26 cellular contexts compared by ENCODE assay signal in genomic region chr15:99605990-99606389, GRCh38. TPM values are rescaled to one million over a fixed set of nuclear protein-coding genes. Genes with fewer than 3 reads are reported as not detected.
DNase-seq lines count a peak whose midpoint lies in the region; ATAC-seq and TF ChIP-seq lines count a peak whose summit lies in the region.
"Had no signal": no experiment of that assay in that cellular context is flagged by ENCODE, and none has a peak within 500 bp of the region (broad histone marks: within the 10 kb centered on the region; RNA-seq: fewer than 3 reads in every experiment).

No MANE protein-coding gene starts in this region.

- H3K27ac ChIP-seq in RWPE1 (peak overlapping the region; percentile 90), endodermal cell (ENCODE audit: low read depth, low read length) (no peak overlapping the region), tibial nerve (no peak overlapping the region)
- H3K27ac ChIP-seq: coronary artery, HL-60, parathyroid adenoma, Peyer's patch, right lobe of liver, SK-N-MC, uterus had no signal

- no peaks in the 10 kb centered on the region for H3K9me3 Mint-ChIP-seq in activated T-cell treated with anti-CD3 and anti-CD28 coated beads, Interleukin-2, amount 50 U/mL, for 72 hours
- H3K9me3 Mint-ChIP-seq in endodermal cell = no peaks in the 10 kb centered on the region
- no peaks in the 10 kb centered on the region for H3K9me3 Mint-ChIP-seq in osteocyte (ENCODE audit: unreplicated experiment)
- H3K9me3 Mint-ChIP-seq: natural killer cell treated with Interleukin-12 subunit alpha and Interleukin-12 subunit beta and Interleukin-15 and Interleukin-18, amount 100 ng/mL, for 72 hours had no signal

- H3K27me3 ChIP-seq in endodermal cell (ENCODE audit: control insufficient read depth, insufficient read depth, low read length, poor library complexity, severe bottlenecking) = no peaks in the 10 kb centered on the region
- no peaks in the 10 kb centered on the region for H3K27me3 ChIP-seq in tibial nerve
- H3K27me3 ChIP-seq: Peyer's patch, right lobe of liver, uterus had no signal

- H3K36me3 ChIP-seq in endodermal cell (ENCODE audit: control insufficient read depth, insufficient read depth, low read length) (no peaks in the 10 kb centered on the region), tibial nerve (no peaks in the 10 kb centered on the region)
- H3K36me3 ChIP-seq: Peyer's patch, right lobe of liver, uterus had no signal

- H3K36me3 Mint-ChIP-seq in activated T-cell treated with anti-CD3 and anti-CD28 coated beads, Interleukin-2, amount 50 U/mL, for 72 hours (ENCODE audit: insufficient read depth in 2 of 2) = peaks cover 0 to 14% of the 10 kb centered on the region in 2 donors
- H3K36me3 Mint-ChIP-seq in endodermal cell (ENCODE audit: low read depth) = peaks cover 22% of the 10 kb centered on the region
- H3K36me3 Mint-ChIP-seq in osteocyte (ENCODE audit: unreplicated experiment) = peaks cover 21% of the 10 kb centered on the region

- ATAC-seq in activated T-cell treated with anti-CD3 and anti-CD28 coated beads, Interleukin-2, amount 50 U/mL, for 72 hours (replicated peaks in 1 of 2) = peak in 1 of 2 donors; percentile 52
- no peak for ATAC-seq in GM21576 (IDR thresholded peaks at IDR 0.05; ENCODE audit: unreplicated experiment)
- ATAC-seq: natural killer cell treated with Interleukin-12 subunit alpha and Interleukin-12 subunit beta and Interleukin-15 and Interleukin-18, amount 100 ng/mL, for 72 hours; right lobe of liver had no signal

- TF ChIP-seq CTCF in RWPE1 (conservative IDR thresholded peaks at IDR 0.05; ENCODE audit: low read depth) = no peak
- TF ChIP-seq CTCF in endodermal cell (conservative IDR thresholded peaks at IDR 0.05) = no peak
- TF ChIP-seq CTCF in osteocyte (IDR thresholded peaks at IDR 0.05) = no peak
- TF ChIP-seq CTCF in tibial nerve (IDR thresholded peaks at IDR 0.05) = no peak

- H3K27ac Mint-ChIP-seq in activated T-cell treated with anti-CD3 and anti-CD28 coated beads, Interleukin-2, amount 50 U/mL, for 72 hours = peak overlapping the region; percentile 4
- H3K27ac Mint-ChIP-seq in endodermal cell (peak overlapping the region; percentile 19), osteocyte (ENCODE audit: unreplicated experiment) (peak overlapping the region; percentile 81)
- H3K27ac Mint-ChIP-seq: natural killer cell treated with Interleukin-12 subunit alpha and Interleukin-12 subunit beta and Interleukin-15 and Interleukin-18, amount 100 ng/mL, for 72 hours had no signal

- POLR2A ChIA-PET in RWPE1 (lab: Yijun Ruan, JAX; ENCODE audit: low non-redundant PET) = no interaction called here

- no peaks in the 10 kb centered on the region for H3K27me3 Mint-ChIP-seq in activated T-cell treated with anti-CD3 and anti-CD28 coated beads, Interleukin-2, amount 50 U/mL, for 72 hours (ENCODE audit: low read depth)
- no peaks in the 10 kb centered on the region for H3K27me3 Mint-ChIP-seq in endodermal cell (ENCODE audit: insufficient read depth)
- H3K27me3 Mint-ChIP-seq in osteocyte (ENCODE audit: unreplicated experiment) = no peaks in the 10 kb centered on the region
- H3K27me3 Mint-ChIP-seq: brain; natural killer cell treated with Interleukin-12 subunit alpha and Interleukin-12 subunit beta and Interleukin-15 and Interleukin-18, amount 100 ng/mL, for 72 hours had no signal

- no peaks in the 10 kb centered on the region for H3K9me3 ChIP-seq in endodermal cell (ENCODE audit: control insufficient read depth, low read length)
- no peaks in the 10 kb centered on the region for H3K9me3 ChIP-seq in tibial nerve
- H3K9me3 ChIP-seq: Peyer's patch, right lobe of liver, uterus had no signal

- WGBS in endodermal cell (ENCODE audit: insufficient coverage in 1 of 2, insufficient read length in 1 of 2), 2 experiments = 95 to 100% methylated on average over 4 of the region's 5 CpGs
- 91 to 93% methylated on average over 5 of the region's 5 CpGs for WGBS in tibial nerve, 2 donors

- no peak for TF ChIP-seq POLR2A in tibial nerve (IDR thresholded peaks at IDR 0.05)

- no peak overlapping the region for H3K4me3 ChIP-seq in endodermal cell (ENCODE audit: low read length)
- no peak overlapping the region for H3K4me3 ChIP-seq in tibial nerve
- H3K4me3 ChIP-seq: coronary artery, Peyer's patch, right lobe of liver, SK-N-MC, uterus had no signal

- no peak overlapping the region for H3K9ac ChIP-seq in endodermal cell (ENCODE audit: extremely low read depth, low read length, poor library complexity, severe bottlenecking)
- H3K9ac ChIP-seq: parathyroid adenoma had no signal

- H3K4me1 ChIP-seq in endodermal cell (ENCODE audit: control insufficient read depth, insufficient read depth, low read length) = no peaks in the 10 kb centered on the region
- peaks cover 0 to 44% (median 7%) of the 10 kb centered on the region in 4 donors for H3K4me1 ChIP-seq in tibial nerve
- H3K4me1 ChIP-seq: parathyroid adenoma, Peyer's patch, uterus had no signal

- H3K4me1 Mint-ChIP-seq in activated T-cell treated with anti-CD3 and anti-CD28 coated beads, Interleukin-2, amount 50 U/mL, for 72 hours (ENCODE audit: low read depth) = peaks cover 48% of the 10 kb centered on the region
- H3K4me1 Mint-ChIP-seq in endodermal cell (peaks cover 17% of the 10 kb centered on the region), osteocyte (ENCODE audit: unreplicated experiment) (peaks cover 61% of the 10 kb centered on the region)

- H3K4me3 Mint-ChIP-seq in activated T-cell treated with anti-CD3 and anti-CD28 coated beads, Interleukin-2, amount 50 U/mL, for 72 hours = no peak overlapping the region
- H3K4me3 Mint-ChIP-seq in endodermal cell (no peak overlapping the region), osteocyte (ENCODE audit: unreplicated experiment) (no peak overlapping the region)
- H3K4me3 Mint-ChIP-seq: brain; natural killer cell treated with Interleukin-12 subunit alpha and Interleukin-12 subunit beta and Interleukin-15 and Interleukin-18, amount 100 ng/mL, for 72 hours had no signal

- DNase-seq in activated T-cell treated with anti-CD3 and anti-CD28 coated beads, Interleukin-2, amount 50 U/mL, for 72 hours = no peak
- DNase-seq in activated T-cell treated with anti-CD3 and anti-CD28 coated beads, Interleukin-2, amount 50 U/mL, for 1 hour = no peak
- no peak for DNase-seq in RWPE1 (ENCODE audit: low spot score)
- no peak for DNase-seq in endodermal cell
- DNase-seq in osteocyte (ENCODE audit: extremely low spot score, unreplicated experiment) = no peak
- no peak for DNase-seq in NCI-H526 treated with DMSO at 0.1 percent for 48 hours (lab: John Stamatoyannopoulos, UW)
- no peak for DNase-seq in tibial nerve (ENCODE audit: low spot score in 2 of 2)
- DNase-seq: activated CD4-positive, alpha-beta T cell treated with anti-CD3 and anti-CD28 coated beads, Interleukin-2, amount 50 U/mL, for 48 hours; activated T-cell treated with anti-CD3 and anti-CD28 coated beads, Interleukin-2, amount 50 U/mL, for 48 hours; C1 segment of cervical spinal cord; H7; head of caudate nucleus; NCI-H2081 treated with DMSO at 0.1 percent for 48 hours; NK-92 treated with Interleukin-12 subunit alpha and Interleukin-12 subunit beta, amount 100 ng/mL, for 24 hours; Peyer's patch; right lobe of liver; stimulated activated CD4-positive, alpha-beta T cell treated with anti-CD3 and anti-CD28 coated beads, Interleukin-15, amount 100 ng/mL, for 24 hours; T-helper 2 cell; uterus had no signal

- CTCF ChIA-PET in RWPE1 (lab: Yijun Ruan, JAX) = interaction anchor here (0.7 to 1.8 kb wide), 3 partner anchors 59 to 1184 kb away, joined by 4 to 7 read pairs (median 4); no protein-coding TSS in a partner anchor

- TF ChIP-seq EP300 in tibial nerve (IDR thresholded peaks at IDR 0.05) = no peak

RNA-seq across cellular contexts. Expression of gene MEF2A, which starts 40.2 kb away (rescaled TPM):
- 10 to 100 TPM; 24.1 to 26.0 TPM for total RNA-seq in activated T-cell treated with anti-CD3 and anti-CD28 coated beads, Interleukin-2, amount 50 U/mL, for 72 hours
- total RNA-seq in endodermal cell (10 to 100 TPM; 23.5 to 28.6 TPM), osteocyte (97.8 and 123 TPM in 2 replicates), tibial nerve (10 to 100 TPM; 45.5 to 66.3 (median 55.8) TPM)
- polyA plus RNA-seq in endodermal cell (2013, experiment 1 of 2) = 26.4 TPM
- polyA plus RNA-seq in endodermal cell (2013, experiment 2 of 2) = 27.9 TPM

Comparison
In these comparisons a context has a peak if more than half of its experiments do, and no peak if none do; other contexts are left out.
1. H3K27ac Mint-ChIP-seq: peak in every context shown above with its lines; median percentile 81 in osteocyte; 19 in endodermal cell; 4 in activated T-cell treated with anti-CD3 and anti-CD28 coated beads, Interleukin-2, amount 50 U/mL, for 72 hours.